ENCODE assay signal across 12 cellular contexts in the genomic region with DNA sequence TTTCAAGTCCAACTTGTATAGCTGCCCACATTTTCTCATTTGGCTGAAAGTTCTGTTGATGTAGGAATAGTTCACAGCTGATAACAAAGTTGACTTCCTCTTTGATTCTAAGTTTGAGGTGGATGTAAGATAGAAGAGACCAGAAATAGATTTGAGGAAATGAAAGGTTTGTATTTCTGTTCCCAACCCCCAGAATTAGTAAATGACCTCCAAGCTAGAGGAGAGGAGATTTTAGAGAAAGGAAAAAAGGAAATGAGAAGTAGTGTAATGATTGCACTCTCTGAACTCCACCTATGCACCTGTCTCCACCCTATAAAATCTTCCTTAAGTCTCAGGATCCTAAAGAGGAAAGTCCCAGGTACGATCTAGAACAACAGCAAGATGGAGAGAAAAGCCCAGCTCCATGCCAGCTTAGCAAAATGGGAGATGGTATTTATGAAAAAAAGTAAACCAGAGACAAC.
DNase-seq lines count a peak whose midpoint lies in the region; ATAC-seq, FAIRE-seq and TF ChIP-seq lines count a peak whose summit lies in the region.
"Had no signal": no experiment of that assay in that cellular context is flagged by ENCODE, and none has a peak within 500 bp of the region (broad histone marks: within the 10 kb centered on the region; RNA-seq: fewer than 3 reads in every experiment).

No MANE protein-coding gene starts in this region.

- no peak for TF ChIP-seq EP300 in SK-N-SH (IDR thresholded peaks at IDR 0.05; ENCODE audit: borderline replicate concordance in 1 of 2, low read depth in 1 of 2, low read length in 1 of 2)

- H4K20me1 ChIP-seq in SK-N-SH (ENCODE audit: insufficient read depth): no peaks in the 10 kb centered on the region

- H3K79me2 ChIP-seq in SK-N-SH (ENCODE audit: insufficient read depth): no peaks in the 10 kb centered on the region

- H3K4me3 ChIP-seq in gastrocnemius medialis: no peak overlapping the region
- H3K4me3 ChIP-seq in SK-N-SH (ENCODE audit: low read depth in 2 of 2, low read length in 1 of 2): no peak overlapping the region
- H3K4me3 ChIP-seq: gastroesophageal sphincter had no signal

- no peak for FAIRE-seq in H54 (lab: Jason Lieb, UNC)

- H3K9me3 ChIP-seq in gastrocnemius medialis (no peaks in the 10 kb centered on the region), SK-N-SH (no peaks in the 10 kb centered on the region)
- H3K9me3 ChIP-seq: gastroesophageal sphincter had no signal

- in situ Hi-C loops in gastrocnemius medialis (cut with MboI; ENCODE audit: low sequenced_read_pairs in 4 of 4): no loop called here

- H3F3A ChIP-seq in SK-N-SH (replicated peaks; ENCODE audit: insufficient read depth): no peaks in the 10 kb centered on the region

- H3K27me3 ChIP-seq in gastrocnemius medialis (no peaks in the 10 kb centered on the region), SK-N-SH (ENCODE audit: insufficient read depth) (no peaks in the 10 kb centered on the region)
- H3K27me3 ChIP-seq: gastroesophageal sphincter had no signal

- DNase-seq in SKM-1 treated with dmso at 0.1 percent for 144 hours (lab: John Stamatoyannopoulos, UW; ENCODE audit: unreplicated experiment) (peak; percentile 83), H54 (ENCODE audit: insufficient read length, low spot score) (no peak), gastrocnemius medialis (no peak), SK-N-SH (no peak)
- DNase-seq: activated CD8-positive, alpha-beta memory T cell treated with anti-CD3 and anti-CD28 coated beads, Interleukin-2, amount 10 ng/mL, durations not matched to agents 7 days and 5 days; CD8-positive, alpha-beta T cell; NCI-H1105 treated with DMSO at 0.1 percent for 48 hours had no signal

- 10% methylated on average over 1 of the region's 1 CpG for WGBS in SK-N-SH (ENCODE audit: low lambda C conversion rate)

- POLR2A ChIA-PET in SK-N-SH (lab: Yijun Ruan, JAX): no interaction called here

- CTCF ChIA-PET in SK-N-SH (lab: Yijun Ruan, JAX): no interaction called here

- ATAC-seq in GM18511 (IDR thresholded peaks at IDR 0.05; ENCODE audit: unreplicated experiment): peak; percentile 95
- ATAC-seq in GM21529 (IDR thresholded peaks at IDR 0.05; ENCODE audit: unreplicated experiment): peak; percentile 91
- ATAC-seq in HG03175 (IDR thresholded peaks at IDR 0.05; ENCODE audit: unreplicated experiment): peak; percentile 94
- no peak for ATAC-seq in esophagus mucosa
- no peak for ATAC-seq in gastrocnemius medialis
- ATAC-seq: activated CD8-positive, alpha-beta memory T cell treated with anti-CD3 and anti-CD28 coated beads, Interleukin-2, amount 10 ng/mL, durations not matched to agents 7 days and 5 days; CD8-positive, alpha-beta T cell; gastroesophageal sphincter had no signal

- TF ChIP-seq POLR2A in H54 (IDR thresholded peaks at IDR 0.05; ENCODE audit: low read depth, low read length): no peak
- TF ChIP-seq POLR2A in gastrocnemius medialis (IDR thresholded peaks at IDR 0.05): no peak

- no peak overlapping the region for H3K4me2 ChIP-seq in SK-N-SH

- no peaks in the 10 kb centered on the region for H3K9me2 ChIP-seq in SK-N-SH

- H3K36me3 ChIP-seq in gastrocnemius medialis (no peaks in the 10 kb centered on the region), SK-N-SH (replicated peaks in 1 of 2; ENCODE audit: control insufficient read depth in 1 of 2, insufficient read depth in 2 of 2, low read length in 1 of 2) (no peaks in the 10 kb centered on the region)
- H3K36me3 ChIP-seq: gastroesophageal sphincter had no signal

- H3K4me1 ChIP-seq in gastrocnemius medialis: no peaks in the 10 kb centered on the region
- no peaks in the 10 kb centered on the region for H3K4me1 ChIP-seq in SK-N-SH (ENCODE audit: control insufficient read depth in 1 of 2, insufficient read depth in 2 of 2, low read depth in 1 of 2, low read length in 1 of 2)
- H3K4me1 ChIP-seq: gastroesophageal sphincter had no signal

- TF ChIP-seq CTCF in gastrocnemius medialis (IDR thresholded peaks at IDR 0.05 in 4 of 5, conservative IDR thresholded peaks at IDR 0.05 in 1 of 5) (no peak), SK-N-SH (IDR thresholded peaks at IDR 0.05) (no peak)

- no peak overlapping the region for H3K9ac ChIP-seq in SK-N-SH

- TF ChIP-seq RAD21 in SK-N-SH (IDR thresholded peaks at IDR 0.05; ENCODE audit: low read length): no peak

- H3K27ac ChIP-seq in gastrocnemius medialis: no peak overlapping the region
- no peak overlapping the region for H3K27ac ChIP-seq in SK-N-SH (ENCODE audit: low read depth in 2 of 2, low read length in 1 of 2)
- H3K27ac ChIP-seq: gastroesophageal sphincter had no signal

- intact Hi-C loops in gastrocnemius medialis (cut with DNase I; ENCODE audit: low total_unique reads): no loop called here

- no peak overlapping the region for H2AFZ ChIP-seq in SK-N-SH (ENCODE audit: low read depth)

TF ChIP-seq in SK-N-SH, 30 proteins besides CTCF, POLR2A, EP300 and RAD21:
- TF ChIP-seq, protein P1, sequence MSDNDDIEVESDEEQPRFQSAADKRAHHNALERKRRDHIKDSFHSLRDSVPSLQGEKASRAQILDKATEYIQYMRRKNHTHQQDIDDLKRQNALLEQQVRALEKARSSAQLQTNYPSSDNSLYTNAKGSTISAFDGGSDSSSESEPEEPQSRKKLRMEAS (IDR thresholded peaks at IDR 0.05; ENCODE audit: low read depth): no peak
- TF ChIP-seq RFX5 (IDR thresholded peaks at IDR 0.05; ENCODE audit: low read length) (no peak), TAF1 (IDR thresholded peaks at IDR 0.05; ENCODE audit: borderline replicate concordance, low read depth, low read length) (no peak), NFIC (IDR thresholded peaks at IDR 0.05; ENCODE audit: borderline replicate concordance) (no peak), FOSL2 (IDR thresholded peaks at IDR 0.05; ENCODE audit: borderline replicate concordance, low read depth) (no peak), TCF12 (IDR thresholded peaks at IDR 0.05) (no peak), YY1 (IDR thresholded peaks at IDR 0.05; ENCODE audit: low read depth) (no peak), MEF2A (IDR thresholded peaks at IDR 0.05; ENCODE audit: borderline replicate concordance, low read depth) (no peak), POLR2AphosphoS5 (IDR thresholded peaks at IDR 0.05; ENCODE audit: low read depth, low read length) (no peak)
- TF ChIP-seq, protein P2, sequence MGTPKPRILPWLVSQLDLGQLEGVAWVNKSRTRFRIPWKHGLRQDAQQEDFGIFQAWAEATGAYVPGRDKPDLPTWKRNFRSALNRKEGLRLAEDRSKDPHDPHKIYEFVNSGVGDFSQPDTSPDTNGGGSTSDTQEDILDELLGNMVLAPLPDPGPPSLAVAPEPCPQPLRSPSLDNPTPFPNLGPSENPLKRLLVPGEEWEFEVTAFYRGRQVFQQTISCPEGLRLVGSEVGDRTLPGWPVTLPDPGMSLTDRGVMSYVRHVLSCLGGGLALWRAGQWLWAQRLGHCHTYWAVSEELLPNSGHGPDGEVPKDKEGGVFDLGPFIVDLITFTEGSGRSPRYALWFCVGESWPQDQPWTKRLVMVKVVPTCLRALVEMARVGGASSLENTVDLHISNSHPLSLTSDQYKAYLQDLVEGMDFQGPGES (IDR thresholded peaks at IDR 0.05; ENCODE audit: low read depth, low read length): no peak
- TF ChIP-seq, protein P3, sequence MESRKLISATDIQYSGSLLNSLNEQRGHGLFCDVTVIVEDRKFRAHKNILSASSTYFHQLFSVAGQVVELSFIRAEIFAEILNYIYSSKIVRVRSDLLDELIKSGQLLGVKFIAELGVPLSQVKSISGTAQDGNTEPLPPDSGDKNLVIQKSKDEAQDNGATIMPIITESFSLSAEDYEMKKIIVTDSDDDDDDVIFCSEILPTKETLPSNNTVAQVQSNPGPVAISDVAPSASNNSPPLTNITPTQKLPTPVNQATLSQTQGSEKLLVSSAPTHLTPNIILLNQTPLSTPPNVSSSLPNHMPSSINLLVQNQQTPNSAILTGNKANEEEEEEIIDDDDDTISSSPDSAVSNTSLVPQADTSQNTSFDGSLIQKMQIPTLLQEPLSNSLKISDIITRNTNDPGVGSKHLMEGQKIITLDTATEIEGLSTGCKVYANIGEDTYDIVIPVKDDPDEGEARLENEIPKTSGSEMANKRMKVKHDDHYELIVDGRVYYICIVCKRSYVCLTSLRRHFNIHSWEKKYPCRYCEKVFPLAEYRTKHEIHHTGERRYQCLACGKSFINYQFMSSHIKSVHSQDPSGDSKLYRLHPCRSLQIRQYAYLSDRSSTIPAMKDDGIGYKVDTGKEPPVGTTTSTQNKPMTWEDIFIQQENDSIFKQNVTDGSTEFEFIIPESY (IDR thresholded peaks at IDR 0.05; ENCODE audit: borderline replicate concordance, low read depth): no peak
TF ChIP-seq in SK-N-SH: peak in this region for 0.

Comparison
In these comparisons a context has a peak if more than half of its experiments do, and no peak if none do; other contexts are left out.
1. ATAC-seq: peak in GM18511 (single experiment), GM21529 (single experiment) and HG03175 (single experiment); none in esophagus mucosa (single experiment) and gastrocnemius medialis (0 of 2).